Comparison of ENCODE assay signal across 19 cellular contexts in the genomic region with DNA sequence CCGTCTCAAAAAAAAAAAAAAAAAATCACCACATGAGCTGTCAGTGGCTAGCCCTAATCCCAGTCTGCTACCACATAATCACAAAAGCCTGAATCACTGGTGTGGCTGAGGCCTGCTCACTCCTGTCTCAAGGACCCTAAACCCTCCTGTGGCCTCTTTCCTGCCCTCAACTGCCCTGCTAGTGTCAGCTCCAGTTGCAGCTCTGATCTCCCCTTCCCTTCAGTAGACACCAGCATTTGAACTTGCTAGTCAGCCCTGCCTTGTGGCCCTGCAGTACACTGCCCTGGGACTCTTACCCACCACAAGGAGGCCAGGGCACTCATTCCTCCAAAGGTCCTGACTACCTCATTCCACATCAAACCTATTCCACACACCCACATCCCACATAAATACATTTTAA. TPM values are rescaled to one million over a fixed set of nuclear protein-coding genes. Genes with fewer than 3 reads are reported as not detected.
DNase-seq lines count a peak whose midpoint lies in the region; ATAC-seq, FAIRE-seq and TF ChIP-seq lines count a peak whose summit lies in the region.
"Had no signal": no experiment of that assay in that cellular context is flagged by ENCODE, and none has a peak within 500 bp of the region (broad histone marks: within the 10 kb centered on the region; RNA-seq: fewer than 3 reads in every experiment).

No MANE protein-coding gene starts in this region.

- H3K9me2 ChIP-seq in HCT116 (ENCODE audit: insufficient read depth), result no peaks in the 10 kb centered on the region

- H3K9me3 ChIP-seq in AG04450 (ENCODE audit: control insufficient read depth, insufficient read depth, low read length) (no peaks in the 10 kb centered on the region), HCT116 (ENCODE audit: control insufficient read depth in 1 of 2, insufficient read depth in 1 of 2, low read depth in 1 of 2, low read length in 2 of 2) (no peaks in the 10 kb centered on the region), mesenchymal stem cell (ENCODE audit: control insufficient read depth, low read length) (peaks cover 5% of the 10 kb centered on the region)
- H3K9me3 ChIP-seq: BE2C, mucosa of descending colon, upper lobe of left lung had no signal

- FAIRE-seq in urothelium cell line (lab: Jason Lieb, UNC), result no peak
- FAIRE-seq: frontal cortex, GM12891, islet of Langerhans had no signal

- no peak overlapping the region for H3K14ac ChIP-seq in mesenchymal stem cell (ENCODE audit: low read length in 2 of 2)

- H2BK5ac ChIP-seq in mesenchymal stem cell (ENCODE audit: low read depth, low read length, poor library complexity, severe bottlenecking), result no peak overlapping the region

- H3K79me1 ChIP-seq in mesenchymal stem cell (replicated peaks; ENCODE audit: low read length, poor library complexity, severe bottlenecking), result no peaks in the 10 kb centered on the region

- H3K4me2 ChIP-seq in HCT116 (ENCODE audit: low read length) (no peak overlapping the region), mesenchymal stem cell (ENCODE audit: low read length, poor library complexity, severe bottlenecking) (no peak overlapping the region)

- H4K8ac ChIP-seq in mesenchymal stem cell (ENCODE audit: low read length), result no peak overlapping the region

- RAD21 ChIA-PET in HCT116 (lab: Charles Lee; ENCODE audit: low non-redundant PET in 1 of 2, low total read pairs in 2 of 2, uncharacterized antibody in 2 of 2, unreplicated experiment in 2 of 2), result no interaction called here

- H2AK5ac ChIP-seq in mesenchymal stem cell (ENCODE audit: low read length, severe bottlenecking), result no peak overlapping the region

- H3K4ac ChIP-seq in mesenchymal stem cell (ENCODE audit: low read depth in 1 of 2, low read length in 2 of 2), result no peak overlapping the region

- CTCF ChIA-PET in AG04450 (lab: Charles Lee) (interaction anchor here (0.6 to 5.4 kb wide), 22 partner anchors 12 to 793 kb away, joined by 3 to 112 read pairs (median 10); partner anchors contain the start of genes P4HA2, PDLIM4 and SLC22A4), HCT116 (lab: Charles Lee) (interaction anchor here (1.4 to 2.2 kb wide), 8 partner anchors 10 to 132 kb away, joined by 4 to 19 read pairs (median 12); partner anchors contain the start of genes P4HA2, SLC22A4 and SLC22A5)

- H2BK120ac ChIP-seq in mesenchymal stem cell (ENCODE audit: low read depth, low read length), result no peak overlapping the region

- in situ Hi-C loops in astrocyte of the spinal cord (cut with HindIII; ENCODE audit: low sequenced_read_pairs), result no loop called here

- H2AFZ ChIP-seq in HCT116 (ENCODE audit: low read depth, low read length, poor library complexity, severe bottlenecking) (no peak overlapping the region), mesenchymal stem cell (ENCODE audit: low read depth, low read length) (no peak overlapping the region)

- no peak overlapping the region for H2BK12ac ChIP-seq in mesenchymal stem cell (ENCODE audit: low read length in 2 of 2)

- intact Hi-C loops in HCT116 (cut with micrococcal nuclease), result no loop called here

- H2BK15ac ChIP-seq in mesenchymal stem cell (ENCODE audit: low read depth, poor library complexity, severe bottlenecking), result no peak overlapping the region

- no peaks in the 10 kb centered on the region for H3K4me1 ChIP-seq in HCT116 (ENCODE audit: control insufficient read depth in 1 of 2, insufficient read depth in 2 of 2, low read length in 2 of 2)
- peaks cover 2% of the 10 kb centered on the region for H3K4me1 ChIP-seq in mesenchymal stem cell (ENCODE audit: control insufficient read depth, insufficient read depth, low read depth, low read length)
- H3K4me1 ChIP-seq: BE2C, upper lobe of left lung had no signal

- H3K4me3 ChIP-seq in AG04450 (ENCODE audit: low read depth, low read length) (no peak overlapping the region), HCT116 (replicated peaks in 1 of 2; ENCODE audit: low read depth in 1 of 2, low read length in 2 of 2) (no peak overlapping the region), astrocyte of the spinal cord (ENCODE audit: low read depth, low read length) (no peak overlapping the region), mesenchymal stem cell (ENCODE audit: insufficient read depth in 1 of 2, low read depth in 1 of 2, low read length in 2 of 2) (no peak overlapping the region)
- H3K4me3 ChIP-seq: dorsolateral prefrontal cortex, mucosa of descending colon, upper lobe of left lung had no signal

- no peak for TF ChIP-seq RAD21 in HCT116 (IDR thresholded peaks at IDR 0.05; ENCODE audit: low read depth)

- H3K18ac ChIP-seq in mesenchymal stem cell (ENCODE audit: low read depth in 1 of 2, low read length in 2 of 2), result no peak overlapping the region

- TF ChIP-seq POLR2A in HCT116 (IDR thresholded peaks at IDR 0.05; ENCODE audit: borderline replicate concordance, extremely low read depth, insufficient read depth, insufficient read length), result no peak

- no peak overlapping the region for H4K91ac ChIP-seq in mesenchymal stem cell (ENCODE audit: low read length)

- peak; percentile 30 for TF ChIP-seq CTCF in AG04450 (IDR thresholded peaks at IDR 0.05; ENCODE audit: low read depth, low read length)
- no peak for TF ChIP-seq CTCF in HCT116 (IDR thresholded peaks at IDR 0.05 in 2 of 3, conservative IDR thresholded peaks at IDR 0.05 in 1 of 3; ENCODE audit: borderline replicate concordance in 1 of 3, insufficient read depth in 1 of 3, low read depth in 2 of 3, low read length in 2 of 3)
- peak; percentile 23 for TF ChIP-seq CTCF in astrocyte of the spinal cord (IDR thresholded peaks at IDR 0.05; ENCODE audit: low read depth, low read length)

- ATAC-seq in HCT116 (0 out of 2 replicates have a peak, but pooled peaks have one; percentile 24), GM21737 (IDR thresholded peaks at IDR 0.05; ENCODE audit: unreplicated experiment) (no peak)
- ATAC-seq: activated CD4-positive, CD25-positive, alpha-beta regulatory T cell treated with anti-CD3 and anti-CD28 coated beads, Interleukin-2, amount 50 U/mL, for 24 hours had no signal

- H3K36me3 ChIP-seq in HCT116 (ENCODE audit: control insufficient read depth in 1 of 2, insufficient read depth in 2 of 2, low read length in 2 of 2) (no peaks in the 10 kb centered on the region), mesenchymal stem cell (ENCODE audit: control insufficient read depth in 1 of 2, insufficient read depth in 2 of 2, low read depth in 1 of 2, low read length in 2 of 2) (no peaks in the 10 kb centered on the region)
- H3K36me3 ChIP-seq: BE2C, upper lobe of left lung had no signal

- no peak overlapping the region for H3K23ac ChIP-seq in mesenchymal stem cell (ENCODE audit: low read length in 2 of 2)

- H3K27ac ChIP-seq in AG04450 (ENCODE audit: low read depth, low read length) (no peak overlapping the region), HCT116 (ENCODE audit: low read depth, low read length) (no peak overlapping the region), mesenchymal stem cell (ENCODE audit: low read length, poor library complexity, severe bottlenecking) (no peak overlapping the region)
- H3K27ac ChIP-seq: dorsolateral prefrontal cortex, upper lobe of left lung had no signal

- no peaks in the 10 kb centered on the region for H3K79me2 ChIP-seq in HCT116 (ENCODE audit: insufficient read depth, low read length)

- DNase-seq in AG04450 (ENCODE audit: low read depth, low spot score) (no peak), HCT116 (ENCODE audit: low read depth, low spot score) (no peak), astrocyte of the spinal cord (ENCODE audit: low read depth, low spot score) (no peak), mesenchymal stem cell (peak; percentile 8), urothelium cell line (ENCODE audit: low spot score) (no peak), NCI-H345 (lab: John Stamatoyannopoulos, UW) (no peak), NCI-H2196 (lab: John Stamatoyannopoulos, UW; ENCODE audit: unreplicated experiment) (no peak)
- DNase-seq: BE2C; DMS79; mucosa of descending colon; stimulated activated CD4-positive, alpha-beta T cell treated with anti-CD3 and anti-CD28 coated beads, Interleukin-1b, Interleukin-23, amount 100 ng/mL, for 48 hours; stimulated activated CD8-positive, alpha-beta memory T cell treated with anti-CD3 and anti-CD28 coated beads, Interleukin-4, amount 100 ng/mL, for 48 hours had no signal

- H4K20me1 ChIP-seq in HCT116 (ENCODE audit: insufficient read depth), result no peaks in the 10 kb centered on the region

- 100% methylated on average over 1 of the region's 1 CpG for WGBS in mesenchymal stem cell

- H3K9ac ChIP-seq in HCT116 (ENCODE audit: low read length) (no peak overlapping the region), mesenchymal stem cell (ENCODE audit: low read length) (no peak overlapping the region)

- POLR2A ChIA-PET in AG04450 (lab: Yijun Ruan, JAX), result interaction anchor here (1.2 kb wide), 1 partner anchor 57 kb away, joined by 3 read pairs; the partner anchor contains the start of gene SLC22A4
- POLR2A ChIA-PET in HCT116 (lab: Charles Lee), result interaction anchor here (0.7 to 2.2 kb wide), 3 partner anchors 9 to 172 kb away, joined by 3 to 16 read pairs (median 7); partner anchors contain the start of genes P4HA2 and SLC22A4

- H3K27me3 ChIP-seq in AG04450 (ENCODE audit: control insufficient read depth, insufficient read depth, low read length) (peaks cover 3% of the 10 kb centered on the region), HCT116 (ENCODE audit: insufficient read depth, low read length) (no peaks in the 10 kb centered on the region), mesenchymal stem cell (ENCODE audit: control insufficient read depth in 1 of 2, insufficient read depth in 1 of 2, low read length in 2 of 2) (no peaks in the 10 kb centered on the region)
- H3K27me3 ChIP-seq: BE2C, dorsolateral prefrontal cortex, upper lobe of left lung had no signal

- no TSS peak for BruUV-seq in HCT116 (replicated peaks; lab: Mats Ljungman, UMichigan)

TF ChIP-seq in HCT116, 20 proteins besides CTCF, POLR2A, EP300 and RAD21 (continues in another document):
- no peak for TF ChIP-seq CEBPB (IDR thresholded peaks at IDR 0.05; ENCODE audit: low read depth)
- no peak for TF ChIP-seq TCF7L2 (IDR thresholded peaks at IDR 0.05; ENCODE audit: borderline replicate concordance, extremely low read depth, insufficient read depth, insufficient read length)
- TF ChIP-seq EZH2 (IDR thresholded peaks at IDR 0.05), result no peak
- no peak for TF ChIP-seq CBX3 (IDR thresholded peaks at IDR 0.05; ENCODE audit: low read depth)

RNA-seq across cellular contexts. Expression of gene P4HA2, which starts 9.5 kb away (rescaled TPM):
- 178 and 186 TPM in 2 replicates for polyA plus RNA-seq in AG04450 (2011; rRNA removed)
- 114 and 128 TPM in 2 replicates for polyA minus RNA-seq in AG04450 (2011; rRNA and poly(A)+ RNA removed)
- 29.0 TPM for total RNA-seq in HCT116 (2021; ENCODE audit: unreplicated experiment)
- polyA plus RNA-seq in HCT116 (2012), result 60.4 and 81.2 TPM in 2 replicates
- 110 TPM for polyA plus RNA-seq in mesenchymal stem cell (2013, experiment 1 of 2)
- polyA plus RNA-seq in mesenchymal stem cell (2013, experiment 2 of 2), result 108 TPM

RNA-seq across cellular contexts. Expression of gene PDLIM4, which starts 20.4 kb away (rescaled TPM):
- 43.4 and 64.2 TPM in 2 replicates for polyA plus RNA-seq in AG04450 (2011; rRNA removed)
- polyA minus RNA-seq in AG04450 (2011; rRNA and poly(A)+ RNA removed), result 52.0 and 86.8 TPM in 2 replicates
- not detected for total RNA-seq in HCT116 (2021; ENCODE audit: unreplicated experiment)
- 0.12 and 0.30 TPM in 2 replicates for polyA plus RNA-seq in HCT116 (2012)
- 33.9 TPM for polyA plus RNA-seq in mesenchymal stem cell (2013, experiment 1 of 2)
- polyA plus RNA-seq in mesenchymal stem cell (2013, experiment 2 of 2), result 34.0 TPM

RNA-seq across cellular contexts. Expression of gene SLC22A4, which starts 57.1 kb away (rescaled TPM):
- 3.0 and 3.1 TPM in 2 replicates for polyA plus RNA-seq in AG04450 (2011; rRNA removed)
- 2.4 and 2.5 TPM in 2 replicates for polyA minus RNA-seq in AG04450 (2011; rRNA and poly(A)+ RNA removed)
- total RNA-seq in HCT116 (2021; ENCODE audit: unreplicated experiment), result 0.59 TPM
- polyA plus RNA-seq in HCT116 (2012), result 0.26 and 0.34 TPM in 2 replicates
- 1.8 TPM for polyA plus RNA-seq in mesenchymal stem cell (2013, experiment 1 of 2)
- polyA plus RNA-seq in mesenchymal stem cell (2013, experiment 2 of 2), result 1.9 TPM

Comparison
In these comparisons a context has a peak if more than half of its experiments do, and no peak if none do; other contexts are left out.
1. CTCF ChIP-seq: peak in AG04450 (single experiment) and astrocyte of the spinal cord (single experiment); none in HCT116 (0 of 3).